ENCODE assay signal across 9 cellular contexts in the genomic region with DNA sequence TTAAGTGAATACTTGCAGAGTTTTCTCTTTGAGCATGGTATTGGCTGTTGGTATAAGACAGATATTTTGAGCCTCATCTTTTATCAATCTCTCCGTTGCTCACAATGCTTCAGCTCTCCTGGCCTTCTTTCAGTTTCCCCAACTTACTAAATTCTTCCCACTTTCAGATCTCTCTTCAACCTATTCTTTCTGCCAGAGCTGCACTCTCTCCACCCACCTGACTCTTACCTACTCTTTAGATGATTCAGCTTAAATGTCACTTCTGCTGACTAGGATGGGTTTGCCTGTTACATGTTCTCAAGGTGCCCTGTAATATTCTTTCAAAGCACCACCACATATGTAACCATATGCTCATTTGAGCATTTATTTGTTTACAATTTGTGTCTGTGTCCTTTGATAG. TPM values are rescaled to one million over a fixed set of nuclear protein-coding genes. Genes with fewer than 3 reads are reported as not detected.
A peak's percentile ranks its signal among the peaks of the same experiment; 100 is the strongest.
DNase-seq lines count a peak whose midpoint lies in the region; ATAC-seq and TF ChIP-seq lines count a peak whose summit lies in the region.
"Had no signal": no experiment of that assay in that cellular context is flagged by ENCODE, and none has a peak within 500 bp of the region (broad histone marks: within the 10 kb centered on the region; RNA-seq: fewer than 3 reads in every experiment).

No MANE protein-coding gene starts in this region.

- ATAC-seq in stimulated activated effector memory CD8-positive, alpha-beta T cell treated with anti-CD3 and anti-CD28 coated beads, Interleukin-12 subunit alpha, Interleukin-12 subunit beta, amount 100 ng/mL, for 72 hours = peak; percentile 33

- H3K27me3 Mint-ChIP-seq in activated T-cell treated with anti-CD3 and anti-CD28 coated beads, Interleukin-2, amount 50 U/mL, for 24 hours = no peaks in the 10 kb centered on the region

- H3K4me1 Mint-ChIP-seq in activated T-cell treated with anti-CD3 and anti-CD28 coated beads, Interleukin-2, amount 50 U/mL, for 24 hours (ENCODE audit: low read depth) = peaks cover 53% of the 10 kb centered on the region
- H3K4me1 Mint-ChIP-seq in stimulated activated effector memory CD8-positive, alpha-beta T cell treated with anti-CD3 and anti-CD28 coated beads, Interleukin-12 subunit alpha, Interleukin-12 subunit beta, amount 100 ng/mL, for 72 hours = peaks cover 38% of the 10 kb centered on the region

- H3K4me1 ChIP-seq in BE2C = no peaks in the 10 kb centered on the region

- DNase-seq in activated T-cell treated with anti-CD3 and anti-CD28 coated beads, Interleukin-2, amount 50 U/mL, for 24 hours = no peak
- no peak for DNase-seq in activated T-cell treated with anti-CD3 and anti-CD28 coated beads, Interleukin-2, amount 50 U/mL, for 1 hour
- DNase-seq in activated naive CD4-positive, alpha-beta T cell treated with anti-CD3 and anti-CD28 coated beads, Interleukin-2, amount 50 U/mL, for 16 hours = peak; percentile 23
- DNase-seq in stimulated activated effector memory CD8-positive, alpha-beta T cell treated with anti-CD3 and anti-CD28 coated beads, Interleukin-12 subunit alpha, Interleukin-12 subunit beta, amount 100 ng/mL, for 72 hours (ENCODE audit: low spot score in 2 of 2) = no peak
- DNase-seq in stimulated activated naive CD4-positive, alpha-beta T cell treated with Interleukin-2 at 50 U/mL for 16 hours (lab: John Stamatoyannopoulos, UW) = no peak
- DNase-seq in BE2C = no peak
- DNase-seq: NCI-H1436; OCI-M1; stimulated activated naive CD4-positive, alpha-beta T cell had no signal

- no peak overlapping the region for H3K4me3 ChIP-seq in BE2C (ENCODE audit: low read depth, low read length)

- no peaks in the 10 kb centered on the region for H3K9me3 ChIP-seq in BE2C

- TF ChIP-seq CTCF in BE2C (IDR thresholded peaks at IDR 0.05; ENCODE audit: low read depth, low read length) = no peak

- H3K36me3 ChIP-seq in BE2C = peaks cover 18% of the 10 kb centered on the region

- no peaks in the 10 kb centered on the region for H3K27me3 ChIP-seq in BE2C

- H3K9me3 Mint-ChIP-seq in activated T-cell treated with anti-CD3 and anti-CD28 coated beads, Interleukin-2, amount 50 U/mL, for 24 hours = no peaks in the 10 kb centered on the region
- H3K9me3 Mint-ChIP-seq in stimulated activated effector memory CD8-positive, alpha-beta T cell treated with anti-CD3 and anti-CD28 coated beads, Interleukin-12 subunit alpha, Interleukin-12 subunit beta, amount 100 ng/mL, for 72 hours = no peaks in the 10 kb centered on the region

- peak overlapping the region; percentile 99 for H3K4me3 Mint-ChIP-seq in activated T-cell treated with anti-CD3 and anti-CD28 coated beads, Interleukin-2, amount 50 U/mL, for 24 hours
- peak overlapping the region; percentile 99 for H3K4me3 Mint-ChIP-seq in stimulated activated effector memory CD8-positive, alpha-beta T cell treated with anti-CD3 and anti-CD28 coated beads, Interleukin-12 subunit alpha, Interleukin-12 subunit beta, amount 100 ng/mL, for 72 hours

- peak overlapping the region; percentile 89 for H3K27ac Mint-ChIP-seq in activated T-cell treated with anti-CD3 and anti-CD28 coated beads, Interleukin-2, amount 50 U/mL, for 24 hours
- H3K27ac Mint-ChIP-seq in stimulated activated effector memory CD8-positive, alpha-beta T cell treated with anti-CD3 and anti-CD28 coated beads, Interleukin-12 subunit alpha, Interleukin-12 subunit beta, amount 100 ng/mL, for 72 hours = peak overlapping the region; percentile 96

- H3K36me3 Mint-ChIP-seq in activated T-cell treated with anti-CD3 and anti-CD28 coated beads, Interleukin-2, amount 50 U/mL, for 24 hours (ENCODE audit: low read depth) = peaks cover 75% of the 10 kb centered on the region
- H3K36me3 Mint-ChIP-seq in stimulated activated effector memory CD8-positive, alpha-beta T cell treated with anti-CD3 and anti-CD28 coated beads, Interleukin-12 subunit alpha, Interleukin-12 subunit beta, amount 100 ng/mL, for 72 hours = peaks cover 63% of the 10 kb centered on the region

RNA-seq across cellular contexts. Expression of a gene that starts 1.6 kb away (rescaled TPM):
- polyA plus RNA-seq in BE2C (2012; ENCODE audit: insufficient read depth, insufficient read length, low read depth) = 69.9 TPM

RNA-seq across cellular contexts. Expression of a gene that starts 1.8 kb away (rescaled TPM):
- polyA plus RNA-seq in BE2C (2012; ENCODE audit: insufficient read depth, insufficient read length, low read depth) = 18.8 TPM

RNA-seq across cellular contexts. Expression of a gene that starts 18.2 kb away (rescaled TPM):
- 409 TPM for polyA plus RNA-seq in BE2C (2012; ENCODE audit: insufficient read depth, insufficient read length, low read depth)

RNA-seq across cellular contexts. Expression of a gene that starts 43.1 kb away (rescaled TPM):
- polyA plus RNA-seq in BE2C (2012; ENCODE audit: insufficient read depth, insufficient read length, low read depth) = 115 TPM

RNA-seq across cellular contexts. Expression of a gene that starts 54.0 kb away (rescaled TPM):
- 102 TPM for polyA plus RNA-seq in BE2C (2012; ENCODE audit: insufficient read depth, insufficient read length, low read depth)
